Comparison of ENCODE assay signal across 6 cellular contexts in genomic region chr17:28236254-28236653, GRCh38.
DNase-seq lines count a peak whose midpoint lies in the region; ATAC-seq, FAIRE-seq and TF ChIP-seq lines count a peak whose summit lies in the region.
"Not testable (repeated sequence)": the region's sequence is repeated elsewhere in the genome, so short reads cannot be mapped to it uniquely, and the experiment has no call there.

No MANE protein-coding gene starts in this region.

- H3K79me1 ChIP-seq in trophoblast cell (ENCODE audit: low read length), result peaks cover 20% of the 10 kb centered on the region

- H2BK5ac ChIP-seq in trophoblast cell (ENCODE audit: low read depth, low read length, poor library complexity), result not testable (repeated sequence)

- H2AFZ ChIP-seq in K562 (ENCODE audit: low read depth, low read length), result peak overlapping the region; percentile 55; the same call in 1 of the 2 replicates
- not testable (repeated sequence) for H2AFZ ChIP-seq in trophoblast cell (ENCODE audit: insufficient read depth, low read length, poor library complexity)

- H3K23ac ChIP-seq in trophoblast cell (ENCODE audit: low read length), result not testable (repeated sequence)

- not testable (repeated sequence) for H3K4me3 ChIP-seq in K562; pancreas; trophoblast cell (ENCODE audit: low read depth, low read length); aorta (ENCODE audit: low read length in 2 of 2)

- H3K27ac ChIP-seq in K562 (ENCODE audit: extremely low read depth, low read depth, low read length); trophoblast cell (ENCODE audit: low read depth, low read length); aorta (ENCODE audit: low read depth in 1 of 2, low read length in 2 of 2): not testable (repeated sequence)
- peak overlapping the region; percentile 95 to 98 (median 98) for H3K27ac ChIP-seq in pancreas

- TF ChIP-seq POLR2A in K562 (conservative IDR thresholded peaks at IDR 0.05), result not testable (repeated sequence)

- H3K4me1 Mint-ChIP-seq in activated T-cell treated with anti-CD3 and anti-CD28 coated beads, Interleukin-2, amount 50 U/mL, for 24 hours (ENCODE audit: low read depth); chondrocyte (ENCODE audit: low read depth): not testable (repeated sequence)

- H3K4me3 Mint-ChIP-seq in activated T-cell treated with anti-CD3 and anti-CD28 coated beads, Interleukin-2, amount 50 U/mL, for 24 hours; chondrocyte (ENCODE audit: unreplicated experiment): not testable (repeated sequence)

- not testable (repeated sequence) for TF ChIP-seq RAD21 in K562 (CRISPR knock-in tag; conservative IDR thresholded peaks at IDR 0.05 in 1 of 2, IDR thresholded peaks at IDR 0.05 in 1 of 2)

- H3K9ac ChIP-seq in K562 (ENCODE audit: insufficient read depth in 1 of 2, low read depth in 2 of 2, low read length in 2 of 2); trophoblast cell (ENCODE audit: low read length): not testable (repeated sequence)

- H3K79me2 ChIP-seq in K562 (ENCODE audit: control insufficient read depth, insufficient read depth, low read length); trophoblast cell (ENCODE audit: control insufficient read depth, insufficient read depth, low read length, poor library complexity): not testable (repeated sequence)

- 7% methylated on average over 11 of the region's 11 CpGs for whole genome bisulfite sequencing in K562 (ENCODE audit: insufficient coverage, low coverage, missing lambda C conversion rate)
- 39 to 45% methylated on average over 11 of the region's 11 CpGs for WGBS in pancreas, 2 donors
- no CpG with 5 or more reads among the region's 11 CpGs for WGBS in trophoblast cell (ENCODE audit: extremely low coverage, insufficient coverage, insufficient read length)
- 8 to 17% methylated on average over 11 of the region's 11 CpGs for WGBS in aorta, 2 donors

- not testable (repeated sequence) for H3K9me3 ChIP-seq in K562 (replicated peaks; ENCODE audit: control insufficient read depth, insufficient read depth, low read depth, low read length); pancreas; trophoblast cell (ENCODE audit: insufficient read depth, low read depth, low read length); aorta (ENCODE audit: control insufficient read depth, low read length)

- CTCF ChIA-PET in K562 (lab: Yijun Ruan, JAX; ENCODE audit: low intra/inter-chr PET ratio), result not testable (repeated sequence)

- not testable (repeated sequence) for H3K14ac ChIP-seq in trophoblast cell (ENCODE audit: low read length)

- H3K27me3 Mint-ChIP-seq in activated T-cell treated with anti-CD3 and anti-CD28 coated beads, Interleukin-2, amount 50 U/mL, for 24 hours, result peaks cover 11% of the 10 kb centered on the region
- H3K27me3 Mint-ChIP-seq in chondrocyte (ENCODE audit: low read depth), result peaks cover 11% of the 10 kb centered on the region

- not testable (repeated sequence) for H3K36me3 ChIP-seq in K562 (ENCODE audit: control insufficient read depth, insufficient read depth, low read length); pancreas; trophoblast cell (ENCODE audit: control insufficient read depth in 1 of 2, insufficient read depth in 2 of 2, low read length in 2 of 2); aorta (ENCODE audit: control insufficient read depth in 1 of 2, insufficient read depth in 2 of 2, low read length in 1 of 2)

- not testable (repeated sequence) for H4K8ac ChIP-seq in trophoblast cell (ENCODE audit: low read depth, low read length)

- H2AK5ac ChIP-seq in trophoblast cell (ENCODE audit: low read length), result not testable (repeated sequence)

- POLR2A ChIA-PET in K562 (lab: Yijun Ruan, JAX), result interaction anchor here (0.6 to 1.1 kb wide), 5 partner anchors 10 to 468 kb away, joined by 3 read pairs; no protein-coding TSS in a partner anchor

- not testable (repeated sequence) for H3K9me3 Mint-ChIP-seq in activated T-cell treated with anti-CD3 and anti-CD28 coated beads, Interleukin-2, amount 50 U/mL, for 24 hours; chondrocyte (ENCODE audit: low read depth)

- H2BK120ac ChIP-seq in trophoblast cell (ENCODE audit: insufficient read depth, low read length, poor library complexity), result peak overlapping the region; percentile 68

- not testable (repeated sequence) for ATAC-seq in K562; pancreas; aorta (ENCODE audit: low FRiP score)

- DNase-seq in activated T-cell treated with anti-CD3 and anti-CD28 coated beads, Interleukin-2, amount 50 U/mL, for 24 hours, result peak; percentile 13
- DNase-seq in K562 (ENCODE audit: extremely low read depth in 1 of 4, low spot score in 3 of 4); pancreas; trophoblast cell: not testable (repeated sequence)
- DNase-seq in chondrocyte (ENCODE audit: low spot score), result peak; percentile 35
- DNase-seq in aorta, result peak; percentile 20 to 31

- not testable (repeated sequence) for H4K12ac ChIP-seq in trophoblast cell (ENCODE audit: low read depth, low read length)

- not testable (repeated sequence) for H3K36me3 Mint-ChIP-seq in activated T-cell treated with anti-CD3 and anti-CD28 coated beads, Interleukin-2, amount 50 U/mL, for 24 hours (ENCODE audit: low read depth); chondrocyte (ENCODE audit: low read depth)

- H3K27me3 ChIP-seq in K562 (ENCODE audit: control insufficient read depth in 2 of 2, insufficient read depth in 2 of 2, low read length in 2 of 2); pancreas; trophoblast cell (ENCODE audit: insufficient read depth, low read length); aorta (ENCODE audit: control insufficient read depth in 1 of 2, insufficient read depth in 2 of 2, low read length in 1 of 2): not testable (repeated sequence)

- not testable (repeated sequence) for H3K18ac ChIP-seq in trophoblast cell (ENCODE audit: low read length)

- peaks cover 9 to 16% of the 10 kb centered on the region in 2 experiments; a peak in 4 of 5 replicates for H3K4me1 ChIP-seq in K562 (replicated peaks in 1 of 2; ENCODE audit: control insufficient read depth in 2 of 2, insufficient read depth in 2 of 2, low read length in 2 of 2)
- peaks cover 16 to 25% (median 18%) of the 10 kb centered on the region in 3 donors for H3K4me1 ChIP-seq in pancreas
- H3K4me1 ChIP-seq in trophoblast cell (ENCODE audit: control insufficient read depth in 1 of 2, insufficient read depth in 2 of 2, low read length in 2 of 2), result peaks cover 25 to 31% of the 10 kb centered on the region in 2 experiments
- not testable (repeated sequence) for H3K4me1 ChIP-seq in aorta (ENCODE audit: control insufficient read depth in 1 of 2, insufficient read depth in 2 of 2, low read length in 2 of 2)

- H4K20me1 ChIP-seq in K562 (replicated peaks; ENCODE audit: control insufficient read depth, insufficient read depth, low read length), result not testable (repeated sequence)

- H3K27ac Mint-ChIP-seq in activated T-cell treated with anti-CD3 and anti-CD28 coated beads, Interleukin-2, amount 50 U/mL, for 24 hours; chondrocyte (ENCODE audit: unreplicated experiment): not testable (repeated sequence)

- not testable (repeated sequence) for TF ChIP-seq EP300 in K562 (IDR thresholded peaks at IDR 0.05; ENCODE audit: low read length)

- not testable (repeated sequence) for H3K4me2 ChIP-seq in K562 (ENCODE audit: insufficient read depth, low read length); trophoblast cell (ENCODE audit: low read length)

- intact Hi-C loops in K562 (cut with micrococcal nuclease); pancreas (cut with DNase I); aorta (cut with DNase I): not testable (repeated sequence)

- H2BK12ac ChIP-seq in trophoblast cell (ENCODE audit: low read length), result peak overlapping the region; percentile 73

- FAIRE-seq in K562 (lab: Jason Lieb, UNC); pancreas (lab: Jason Lieb, UNC): not testable (repeated sequence)

- H4K91ac ChIP-seq in trophoblast cell (ENCODE audit: low read depth, low read length), result peak overlapping the region; percentile 70

- not testable (repeated sequence) for H3K9me1 ChIP-seq in K562 (ENCODE audit: control insufficient read depth, insufficient read depth, low read length)

- BruUV-seq in K562 (replicated peaks; lab: Mats Ljungman, UMichigan), result not testable (repeated sequence)

- TF ChIP-seq CTCF in K562 (IDR thresholded peaks at IDR 0.05 in 2 of 3, conservative IDR thresholded peaks at IDR 0.05 in 1 of 3; ENCODE audit: insufficient read depth in 2 of 3, low read depth in 1 of 3, low read length in 3 of 3); chondrocyte (IDR thresholded peaks at IDR 0.05); pancreas (IDR thresholded peaks at IDR 0.05): not testable (repeated sequence)

- in situ Hi-C loops in K562 (cut with MboI), result loop anchor here (10.0 kb wide), 1 partner anchor 431 kb away; the partner anchor contains the start of gene NOS2

- H3K4ac ChIP-seq in trophoblast cell (ENCODE audit: low read depth, low read length), result not testable (repeated sequence)

TF ChIP-seq in K562, 482 proteins besides CTCF, POLR2A, EP300 and RAD21:
- TF ChIP-seq ZNF316 (IDR thresholded peaks at IDR 0.05) (peak; percentile 79), EHMT2 (IDR thresholded peaks at IDR 0.05) (0 out of 2 replicates have a peak, but pooled peaks have one; percentile 36), MAFG (tag; conservative IDR thresholded peaks at IDR 0.05) (peak; percentile 62), C11orf30 (IDR thresholded peaks at IDR 0.05; ENCODE audit: low read depth) (peak; percentile 76), CBFA2T3 (IDR thresholded peaks at IDR 0.05) (peak; percentile 42; the same call in 1 of the 2 replicates)
